ENCODE assay signal across 11 cellular contexts in genomic region chr5:173679909-173680626, GRCh38.
DNase-seq lines count a peak whose midpoint lies in the region; ATAC-seq and TF ChIP-seq lines count a peak whose summit lies in the region.
"Had no signal": no experiment of that assay in that cellular context is flagged by ENCODE, and none has a peak within 500 bp of the region (broad histone marks: within the 10 kb centered on the region; RNA-seq: fewer than 3 reads in every experiment).

No MANE protein-coding gene starts in this region.

- no peaks in the 10 kb centered on the region for H3K36me3 Mint-ChIP-seq in nephron progenitor cell (ENCODE audit: low read depth)

- H3K9me3 ChIP-seq in parathyroid adenoma (ENCODE audit: control insufficient read depth, low read length), result no peaks in the 10 kb centered on the region

- no peak overlapping the region for H3K4me3 Mint-ChIP-seq in nephron progenitor cell
- H3K4me3 Mint-ChIP-seq: activated CD4-positive, alpha-beta T cell treated with anti-CD3 and anti-CD28 coated beads, Interleukin-2, amount 10 ng/mL, durations not matched to agents 7 days and 5 days; H9 had no signal

- peak overlapping the region; percentile 21 for H3K27ac ChIP-seq in parathyroid adenoma

- H3K79me2 ChIP-seq in parathyroid adenoma, result no peaks in the 10 kb centered on the region

- no peak overlapping the region for H3K9ac ChIP-seq in parathyroid adenoma

- no peak overlapping the region for H3K4me2 ChIP-seq in parathyroid adenoma (ENCODE audit: low read length)

- no peaks in the 10 kb centered on the region for H3K27me3 ChIP-seq in parathyroid adenoma (ENCODE audit: control insufficient read depth, insufficient read depth, low read length)

- no peak overlapping the region for H3K4me3 ChIP-seq in parathyroid adenoma (ENCODE audit: low read depth, low read length)

- no peak for DNase-seq in nephron progenitor cell
- no peak for DNase-seq in activated CD4-positive, alpha-beta T cell treated with anti-CD3 and anti-CD28 coated beads, Interleukin-2, amount 50 U/mL, for 1 hour
- DNase-seq in T-helper 9 cell, result no peak
- DNase-seq: activated CD4-positive, alpha-beta T cell treated with anti-CD3 and anti-CD28 coated beads, Interleukin-2, amount 10 ng/mL, durations not matched to agents 7 days and 5 days; DMS79; H9; left colon had no signal

- no peaks in the 10 kb centered on the region for H3K4me1 Mint-ChIP-seq in nephron progenitor cell
- H3K4me1 Mint-ChIP-seq: activated CD4-positive, alpha-beta T cell treated with anti-CD3 and anti-CD28 coated beads, Interleukin-2, amount 10 ng/mL, durations not matched to agents 7 days and 5 days had no signal

- H3K36me3 ChIP-seq in parathyroid adenoma (ENCODE audit: control insufficient read depth, insufficient read depth, low read length), result no peaks in the 10 kb centered on the region

- peaks cover 7% of the 10 kb centered on the region for H3K27me3 Mint-ChIP-seq in nephron progenitor cell (ENCODE audit: low read depth, poor library complexity)
- H3K27me3 Mint-ChIP-seq: activated CD4-positive, alpha-beta T cell treated with anti-CD3 and anti-CD28 coated beads, Interleukin-2, amount 10 ng/mL, durations not matched to agents 7 days and 5 days had no signal

- TF ChIP-seq CTCF in parathyroid adenoma (IDR thresholded peaks at IDR 0.05), result no peak
- no peak for TF ChIP-seq CTCF in nephron progenitor cell (IDR thresholded peaks at IDR 0.05)

- peak; percentile 51 for ATAC-seq in GM19035 (IDR thresholded peaks at IDR 0.05; ENCODE audit: unreplicated experiment)
- peak; percentile 81 for ATAC-seq in GM21786 (IDR thresholded peaks at IDR 0.05; ENCODE audit: unreplicated experiment)
- peak; percentile 28 for ATAC-seq in HG03469 (IDR thresholded peaks at IDR 0.05; ENCODE audit: unreplicated experiment)
- ATAC-seq: left colon had no signal

- H2AFZ ChIP-seq in parathyroid adenoma, result no peak overlapping the region

- H3K9me3 Mint-ChIP-seq in nephron progenitor cell, result peaks cover 36% of the 10 kb centered on the region

- peaks cover 38% of the 10 kb centered on the region for H3K4me1 ChIP-seq in parathyroid adenoma

- H3K27ac Mint-ChIP-seq in nephron progenitor cell, result no peak overlapping the region
- H3K27ac Mint-ChIP-seq: activated CD4-positive, alpha-beta T cell treated with anti-CD3 and anti-CD28 coated beads, Interleukin-2, amount 10 ng/mL, durations not matched to agents 7 days and 5 days had no signal

Comparison
In these comparisons a context has a peak if more than half of its experiments do, and no peak if none do; other contexts are left out.
1. ATAC-seq: peak in every context shown above with its lines; median percentile 81 in GM21786; 51 in GM19035; 28 in HG03469.